ENCODE assay signal across 13 cellular contexts in genomic region chr3:37712918-37713819, GRCh38.
DNase-seq lines count a peak whose midpoint lies in the region; ATAC-seq and TF ChIP-seq lines count a peak whose summit lies in the region.
"Had no signal": no experiment of that assay in that cellular context is flagged by ENCODE, and none has a peak within 500 bp of the region (broad histone marks: within the 10 kb centered on the region; RNA-seq: fewer than 3 reads in every experiment).

No MANE protein-coding gene starts in this region.

- H3K27me3 ChIP-seq in adrenal gland (no peaks in the 10 kb centered on the region), heart left ventricle (no peaks in the 10 kb centered on the region), rectal smooth muscle tissue (ENCODE audit: control insufficient read depth, insufficient read depth, low read length) (no peaks in the 10 kb centered on the region)
- H3K27me3 ChIP-seq: colonic mucosa had no signal

- WGBS in adrenal gland, 4 donors: 69 to 82% (median 69%) methylated on average over 10 to 11 of the region's 11 CpGs
- WGBS in heart left ventricle, 4 donors: 34 to 43% (median 37%) methylated on average over 11 of the region's 11 CpGs

- H3K4me3 ChIP-seq in adrenal gland (no peak overlapping the region), heart left ventricle (no peak overlapping the region), rectal smooth muscle tissue (ENCODE audit: low read length) (no peak overlapping the region)
- H3K4me3 ChIP-seq: colonic mucosa had no signal

- H3K36me3 ChIP-seq in adrenal gland (replicated peaks in 1 of 2) (peaks cover 0 to 2% of the 10 kb centered on the region in 2 donors), heart left ventricle (peaks cover 0 to 14% (median 1%) of the 10 kb centered on the region in 9 donors), rectal smooth muscle tissue (ENCODE audit: control insufficient read depth, insufficient read depth, low read length) (no peaks in the 10 kb centered on the region)
- H3K36me3 ChIP-seq: colonic mucosa had no signal

- no peak for TF ChIP-seq POLR2A in adrenal gland (IDR thresholded peaks at IDR 0.05)
- no peak for TF ChIP-seq POLR2A in heart left ventricle (IDR thresholded peaks at IDR 0.05)

- intact Hi-C loops in adrenal gland (cut with DNase I) (no loop called here), heart left ventricle (cut with DNase I) (no loop called here)

- ATAC-seq in heart left ventricle: peak; percentile 8 to 71 (median 30)
- no peak for ATAC-seq in HG02840 (IDR thresholded peaks at IDR 0.05; ENCODE audit: low FRiP score, unreplicated experiment)
- no peak for ATAC-seq in HG03342 (IDR thresholded peaks at IDR 0.05; ENCODE audit: unreplicated experiment)

- H3K4me1 ChIP-seq in adrenal gland (replicated peaks in 1 of 2): peaks cover 5 to 43% of the 10 kb centered on the region in 2 donors
- peaks cover 0 to 56% (median 36%) of the 10 kb centered on the region in 12 donors for H3K4me1 ChIP-seq in heart left ventricle
- H3K4me1 ChIP-seq in rectal smooth muscle tissue (ENCODE audit: control insufficient read depth, insufficient read depth, low read length): peaks cover 18% of the 10 kb centered on the region
- H3K4me1 ChIP-seq: colonic mucosa had no signal

- H3K9ac ChIP-seq in rectal smooth muscle tissue (ENCODE audit: low read length): no peak overlapping the region

- H3K27ac ChIP-seq in adrenal gland (peak overlapping the region in 2 of 5 donors; percentile 15 to 59), heart left ventricle (peak overlapping the region in 10 of 12 donors; percentile 9 to 67 (median 58)), rectal smooth muscle tissue (ENCODE audit: low read depth, low read length) (peak overlapping the region; percentile 46)
- H3K27ac ChIP-seq: colonic mucosa, HL-60 had no signal

- H3K9me3 ChIP-seq in adrenal gland (replicated peaks in 1 of 3) (no peaks in the 10 kb centered on the region), heart left ventricle (no peaks in the 10 kb centered on the region)
- H3K9me3 ChIP-seq: colonic mucosa had no signal

- no peak for TF ChIP-seq CTCF in adrenal gland (IDR thresholded peaks at IDR 0.05)
- TF ChIP-seq CTCF in heart left ventricle (IDR thresholded peaks at IDR 0.05): no peak

- peak; percentile 11 for DNase-seq in GM04503 (ENCODE audit: low read depth)
- DNase-seq in adrenal gland: peak in 5 of 7 donors; percentile 26 to 55 (median 42)
- peak in 3 of 5 donors; percentile 32 to 38 (median 32) for DNase-seq in heart left ventricle
- no peak for DNase-seq in COLO668 (lab: John Stamatoyannopoulos, UW; ENCODE audit: unreplicated experiment)
- no peak for DNase-seq in activated CD8-positive, alpha-beta memory T cell treated with anti-CD3 and anti-CD28 coated beads for 24 hours
- DNase-seq: CD4-positive, CD25-positive, alpha-beta regulatory T cell; colonic mucosa; NCI-H2107; stimulated activated CD4-positive, alpha-beta T cell treated with anti-CD3 and anti-CD28 coated beads, Interleukin-15, amount 100 ng/mL, for 24 hours had no signal

Comparison
In these comparisons a context has a peak if more than half of its experiments do, and no peak if none do; other contexts are left out.
1. DNase-seq: peak in GM04503 (single experiment), adrenal gland (5 of 7) and heart left ventricle (3 of 5); none in COLO668 (single experiment) and activated CD8-positive, alpha-beta memory T cell treated with anti-CD3 and anti-CD28 coated beads for 24 hours (single experiment).
2. ATAC-seq: peak in heart left ventricle (4 of 4); none in HG02840 (single experiment) and HG03342 (single experiment).